8 cellular contexts compared by ENCODE assay signal in the genomic region with DNA sequence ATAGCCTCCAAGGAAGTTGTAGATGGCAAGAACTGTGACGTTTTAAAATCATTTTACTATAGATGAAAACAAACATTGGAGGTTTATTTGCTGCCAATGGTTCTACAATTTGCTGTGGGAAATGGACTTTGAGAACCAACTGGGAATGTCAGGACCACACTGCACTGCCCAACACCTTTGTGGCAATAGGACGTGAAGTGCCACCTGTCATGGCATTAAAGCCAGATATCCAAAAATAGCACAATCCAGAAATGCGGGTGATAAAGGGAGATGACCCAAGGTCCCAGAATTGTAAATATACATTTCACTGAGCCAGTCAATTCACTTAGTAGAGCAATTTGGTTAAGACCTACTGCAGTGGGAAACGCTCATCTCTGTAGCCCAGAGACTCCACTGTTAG.
"Had no signal": no experiment of that assay in that cellular context is flagged by ENCODE, and none has a peak within 500 bp of the region (broad histone marks: within the 10 kb centered on the region; RNA-seq: fewer than 3 reads in every experiment).

No MANE protein-coding gene starts in this region.

- H2AFZ ChIP-seq: GM23338 had no signal

- DNase-seq: H9, HCEC 1CT, HFFc6, KG1 had no signal

- H3K4me2 ChIP-seq: GM23338 had no signal

- H3K4me3 Mint-ChIP-seq: GM23338, H9, HFFc6 had no signal

- H3K4me3 ChIP-seq: GM23338, K562 had no signal

- H3K9me3 Mint-ChIP-seq: GM23338, H9, HFFc6 had no signal

- H3K4me1 Mint-ChIP-seq: GM23338, H9 had no signal

- H3K27ac Mint-ChIP-seq: GM23338, H9, HFFc6 had no signal

- H3K27ac ChIP-seq: HL-60 had no signal

- ATAC-seq: GM23338, HepG2, K562 had no signal
